In the genomic region with DNA sequence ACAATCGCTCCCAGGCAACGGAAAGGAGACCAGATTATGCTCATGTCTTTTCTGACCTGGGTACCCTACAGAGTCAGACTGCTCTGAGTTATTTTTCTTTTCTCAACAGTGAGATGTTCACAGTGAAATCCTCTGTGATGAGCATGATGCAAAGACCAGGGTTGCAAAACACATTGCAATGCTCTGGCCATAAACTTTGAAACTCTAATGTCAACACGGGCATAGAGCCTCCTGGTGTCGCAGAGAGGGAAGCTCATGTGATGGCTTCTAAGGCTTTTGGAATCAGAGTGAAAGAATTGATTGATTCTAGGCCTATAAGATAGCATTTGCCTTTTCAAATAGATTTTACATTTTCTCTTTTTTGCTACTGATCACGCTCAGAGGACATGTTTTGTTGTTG, we compare ENCODE assay signal across 13 cellular contexts.
DNase-seq lines count a peak whose midpoint lies in the region; ATAC-seq, FAIRE-seq and TF ChIP-seq lines count a peak whose summit lies in the region.
"Had no signal": no experiment of that assay in that cellular context is flagged by ENCODE, and none has a peak within 500 bp of the region (broad histone marks: within the 10 kb centered on the region; RNA-seq: fewer than 3 reads in every experiment).

No MANE protein-coding gene starts in this region.

- H4K8ac ChIP-seq in mesenchymal stem cell (ENCODE audit: low read length) = no peak overlapping the region

- dilution Hi-C loops in mammary epithelial cell (cut with HindIII; ENCODE audit: low sequenced_read_pairs) = no loop called here

- no peak overlapping the region for H3K23ac ChIP-seq in mesenchymal stem cell (ENCODE audit: low read length in 2 of 2)

- no peak overlapping the region for H3K18ac ChIP-seq in mesenchymal stem cell (ENCODE audit: low read depth in 1 of 2, low read length in 2 of 2)

- H3K4me1 ChIP-seq in mesenchymal stem cell (ENCODE audit: control insufficient read depth, insufficient read depth, low read depth, low read length) (no peaks in the 10 kb centered on the region), mammary epithelial cell (ENCODE audit: insufficient read depth, low read length) (no peaks in the 10 kb centered on the region)

- no peak overlapping the region for H3K4ac ChIP-seq in mesenchymal stem cell (ENCODE audit: low read depth in 1 of 2, low read length in 2 of 2)

- no peak for ATAC-seq in HG03280 (IDR thresholded peaks at IDR 0.05; ENCODE audit: unreplicated experiment)
- ATAC-seq: natural killer cell had no signal

- H3K9ac ChIP-seq in mesenchymal stem cell (ENCODE audit: low read length) (no peak overlapping the region), mammary epithelial cell (ENCODE audit: insufficient read depth, low read length) (no peak overlapping the region)

- no peak overlapping the region for H2BK5ac ChIP-seq in mesenchymal stem cell (ENCODE audit: low read depth, low read length, poor library complexity, severe bottlenecking)

- no peak overlapping the region for H2BK120ac ChIP-seq in mesenchymal stem cell (ENCODE audit: low read depth, low read length)

- H3K27ac ChIP-seq in C4-2B = no peak overlapping the region
- H3K27ac ChIP-seq in mesenchymal stem cell (ENCODE audit: low read length, poor library complexity, severe bottlenecking) = no peak overlapping the region
- H3K27ac ChIP-seq in mammary epithelial cell (ENCODE audit: insufficient read depth, low read depth, low read length) = no peak overlapping the region
- H3K27ac ChIP-seq: SK-N-MC had no signal

- H3K27me3 ChIP-seq in bronchial epithelial cell (ENCODE audit: control insufficient read depth, insufficient read depth, low read length) (no peaks in the 10 kb centered on the region), mesenchymal stem cell (ENCODE audit: control insufficient read depth in 1 of 2, insufficient read depth in 1 of 2, low read length in 2 of 2) (no peaks in the 10 kb centered on the region), mammary epithelial cell (ENCODE audit: insufficient read depth, low read length) (no peaks in the 10 kb centered on the region)

- H3K79me2 ChIP-seq in mammary epithelial cell (ENCODE audit: insufficient read depth, low read length) = no peaks in the 10 kb centered on the region

- H3K4me3 ChIP-seq in bronchial epithelial cell (ENCODE audit: low read depth, low read length) = no peak overlapping the region
- no peak overlapping the region for H3K4me3 ChIP-seq in mesenchymal stem cell (ENCODE audit: insufficient read depth in 1 of 2, low read depth in 1 of 2, low read length in 2 of 2)
- H3K4me3 ChIP-seq in mammary epithelial cell (replicated peaks in 1 of 3; ENCODE audit: insufficient read depth in 1 of 3, low read depth in 2 of 3, low read length in 3 of 3) = no peak overlapping the region
- H3K4me3 ChIP-seq: SK-N-MC had no signal

- FAIRE-seq in bronchial epithelial cell (lab: Jason Lieb, UNC) = no peak

- DNase-seq in LHCN-M2 (ENCODE audit: low read depth) = peak; percentile 39
- DNase-seq in bronchial epithelial cell (ENCODE audit: low read depth) = peak; percentile 17
- peak; percentile 79 for DNase-seq in mesenchymal stem cell
- DNase-seq in activated T-cell treated with anti-CD3 and anti-CD28 coated beads for 4 hours = no peak
- DNase-seq in inferior parietal cortex (ENCODE audit: extremely low spot score) = no peak
- DNase-seq in mammary epithelial cell = no peak
- DNase-seq: activated naive CD4-positive, alpha-beta T cell; Calu3; natural killer cell; NCI-H2227 treated with DMSO at 0.1 percent for 48 hours had no signal

- BruUV-seq in mammary epithelial cell (replicated peaks; lab: Mats Ljungman, UMichigan) = no TSS peak

- H2AFZ ChIP-seq in mesenchymal stem cell (ENCODE audit: low read depth, low read length) (no peak overlapping the region), mammary epithelial cell (ENCODE audit: low read depth, low read length) (no peak overlapping the region)

- TF ChIP-seq CTCF in C4-2B (conservative IDR thresholded peaks at IDR 0.05) (peak; percentile 33), bronchial epithelial cell (IDR thresholded peaks at IDR 0.05; ENCODE audit: insufficient read depth, low read length, severe bottlenecking) (peak; percentile 27), mammary epithelial cell (conservative IDR thresholded peaks at IDR 0.05 in 1 of 2, IDR thresholded peaks at IDR 0.05 in 1 of 2; ENCODE audit: extremely low read depth in 1 of 2, insufficient read depth in 1 of 2, low read depth in 1 of 2, low read length in 2 of 2) (peak in 1 of 2 donors; percentile 32)

- H2BK15ac ChIP-seq in mesenchymal stem cell (ENCODE audit: low read depth, poor library complexity, severe bottlenecking) = no peak overlapping the region

- no peak overlapping the region for H4K91ac ChIP-seq in mesenchymal stem cell (ENCODE audit: low read length)

- WGBS in mesenchymal stem cell = 78% methylated on average over 5 of the region's 5 CpGs
- WGBS in mammary epithelial cell (ENCODE audit: low coverage, missing lambda C conversion rate) = 93% methylated on average over 5 of the region's 5 CpGs

- no peak overlapping the region for H3K4me2 ChIP-seq in mesenchymal stem cell (ENCODE audit: low read length, poor library complexity, severe bottlenecking)
- H3K4me2 ChIP-seq in mammary epithelial cell (ENCODE audit: insufficient read depth, low read depth, low read length) = no peak overlapping the region

- H2BK12ac ChIP-seq in mesenchymal stem cell (ENCODE audit: low read length in 2 of 2) = no peak overlapping the region

- in situ Hi-C loops in mammary epithelial cell (cut with MboI; ENCODE audit: low sequenced_read_pairs in 2 of 2) = no loop called here

- CTCF ChIA-PET in mammary epithelial cell (lab: Charles Lee; ENCODE audit: low non-redundant PET) = no interaction called here

- H3K9me3 ChIP-seq in mesenchymal stem cell (ENCODE audit: control insufficient read depth, low read length) = no peaks in the 10 kb centered on the region
- no peaks in the 10 kb centered on the region for H3K9me3 ChIP-seq in mammary epithelial cell (replicated peaks; ENCODE audit: insufficient read depth, low read length)

- intact Hi-C loops in mammary epithelial cell (cut with micrococcal nuclease) = no loop called here

- H3K36me3 ChIP-seq in bronchial epithelial cell (ENCODE audit: control insufficient read depth, insufficient read depth, low read length) = no peaks in the 10 kb centered on the region
- H3K36me3 ChIP-seq in mesenchymal stem cell (ENCODE audit: control insufficient read depth in 1 of 2, insufficient read depth in 2 of 2, low read depth in 1 of 2, low read length in 2 of 2) = no peaks in the 10 kb centered on the region
- no peaks in the 10 kb centered on the region for H3K36me3 ChIP-seq in mammary epithelial cell (ENCODE audit: insufficient read depth, low read length)

- no peaks in the 10 kb centered on the region for H3K79me1 ChIP-seq in mesenchymal stem cell (replicated peaks; ENCODE audit: low read length, poor library complexity, severe bottlenecking)

- no peak overlapping the region for H2AK5ac ChIP-seq in mesenchymal stem cell (ENCODE audit: low read length, severe bottlenecking)

- no peaks in the 10 kb centered on the region for H4K20me1 ChIP-seq in mammary epithelial cell (ENCODE audit: insufficient read depth, low read length)

- H3K14ac ChIP-seq in mesenchymal stem cell (ENCODE audit: low read length in 2 of 2) = no peak overlapping the region

Comparison
In these comparisons a context has a peak if more than half of its experiments do, and no peak if none do; other contexts are left out.
1. DNase-seq: peak in LHCN-M2 (single experiment), bronchial epithelial cell (single experiment) and mesenchymal stem cell (single experiment); none in activated T-cell treated with anti-CD3 and anti-CD28 coated beads for 4 hours (single experiment), inferior parietal cortex (single experiment) and mammary epithelial cell (single experiment).